Comparison of ENCODE assay signal across 8 cellular contexts in the genomic region with DNA sequence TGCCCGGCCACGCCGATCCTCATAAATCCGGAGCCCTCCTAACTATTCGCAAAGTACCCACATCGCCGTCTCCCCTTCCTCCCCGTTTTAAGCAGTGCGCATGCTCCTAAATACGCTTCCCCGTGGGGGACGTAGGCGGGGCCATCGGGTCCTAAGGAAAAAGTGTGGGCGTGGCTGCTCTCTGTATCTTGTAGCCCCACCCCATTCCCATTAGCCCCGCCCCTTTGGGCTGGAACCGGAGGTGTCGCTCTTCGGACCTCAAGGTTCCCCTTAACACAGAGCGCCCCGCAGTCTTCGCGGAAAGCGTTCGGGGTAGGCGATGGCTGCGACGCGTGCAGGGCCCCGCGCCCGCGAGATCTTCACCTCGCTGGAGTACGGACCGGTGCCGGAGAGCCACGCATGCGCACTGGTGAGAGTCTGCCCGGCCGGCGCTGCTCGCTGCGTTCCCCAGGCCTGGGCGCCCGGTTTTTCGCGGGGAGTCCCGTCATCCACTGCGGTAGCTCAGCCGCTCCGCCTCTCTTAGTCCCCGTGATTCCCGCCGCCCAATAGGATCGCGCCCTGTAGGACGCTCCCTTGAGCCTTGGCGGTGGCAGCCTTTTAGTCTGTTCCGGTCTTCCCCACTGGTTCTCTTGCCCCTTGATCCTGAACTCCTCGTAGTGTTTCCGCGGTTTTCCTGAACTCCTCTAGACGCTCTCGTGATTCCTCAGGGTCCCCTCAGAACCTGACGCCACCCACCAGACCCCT. TPM values are rescaled to one million over a fixed set of nuclear protein-coding genes. Genes with fewer than 3 reads are reported as not detected.
DNase-seq lines count a peak whose midpoint lies in the region; ATAC-seq and TF ChIP-seq lines count a peak whose summit lies in the region.

TSS of gene ALDH16A1 (plus strand) at position 213 of the 744 bp plus-strand sequence. CDS start at position 320, 107 bp downstream.

- H3K27me3 ChIP-seq in dorsolateral prefrontal cortex, result no peaks in the 10 kb centered on the region

- ATAC-seq in GM19438 (IDR thresholded peaks at IDR 0.05; ENCODE audit: low read depth, unreplicated experiment), result peak; percentile 69
- ATAC-seq in HG03575 (IDR thresholded peaks at IDR 0.05; ENCODE audit: extremely low read depth, insufficient number of reproducible peaks, low FRiP score, unreplicated experiment), result peak; percentile 41

- H3K4me3 ChIP-seq in dorsolateral prefrontal cortex (peak within 1 kb of the TSS; percentile 41 to 98 (median 86)), lower leg skin (ENCODE audit: low read depth, poor library complexity, severe bottlenecking) (peak within 1 kb of the TSS; percentile 31)

- H3K36me3 Mint-ChIP-seq in activated CD4-positive, alpha-beta memory T cell treated with anti-CD3 and anti-CD28 coated beads for 36 hours, result peaks cover 31% of the 10 kb centered on the region

- H3K4me3 Mint-ChIP-seq in activated CD4-positive, alpha-beta memory T cell treated with anti-CD3 and anti-CD28 coated beads for 36 hours, result peak within 1 kb of the TSS; percentile 100

- WGBS in lower leg skin, 2 donors, result 1% methylated on average over 46 to 66 of the region's 66 CpGs

- intact Hi-C loops in activated CD4-positive, alpha-beta memory T cell treated with anti-CD3 and anti-CD28 coated beads for 36 hours (cut with micrococcal nuclease), result loop anchor here (1.0 to 5.0 kb wide), 9 partner anchors 10 to 572 kb away; partner anchors contain the start of genes FLT3LG, PRMT1, RPL13A and RPS11
- intact Hi-C loops in dorsolateral prefrontal cortex (cut with DNase I) (loop anchor here (2.0 to 5.0 kb wide), 3 partner anchors 34 to 44 kb away; partner anchors contain the start of genes RPL13A (in 2 of the 2) and RPS11 (in 1 of the 2)), lower leg skin (cut with DNase I; ENCODE audit: low total_unique reads) (no loop called here)

- POLR2A ChIA-PET in activated CD4-positive, alpha-beta memory T cell treated with anti-CD3 and anti-CD28 coated beads for 36 hours (lab: Charles Lee), result interaction anchor here (0.6 to 4.2 kb wide), 7 partner anchors 18 to 441 kb away, joined by 3 to 52 read pairs (median 5); partner anchors contain the start of genes FLT3LG and RPL13A

- no peaks in the 10 kb centered on the region for H3K27me3 Mint-ChIP-seq in activated CD4-positive, alpha-beta memory T cell treated with anti-CD3 and anti-CD28 coated beads for 36 hours

- TF ChIP-seq CTCF in dorsolateral prefrontal cortex (IDR thresholded peaks at IDR 0.05 in 54 of 56, conservative IDR thresholded peaks at IDR 0.05 in 2 of 56; ENCODE audit: low read depth in 1 of 56, partially characterized antibody in 56 of 56), result peak in 28 of 56 donors; percentile 4 to 58 (median 32)
- TF ChIP-seq CTCF in lower leg skin (IDR thresholded peaks at IDR 0.05), result no peak

- no peaks in the 10 kb centered on the region for H3K9me3 Mint-ChIP-seq in activated CD4-positive, alpha-beta memory T cell treated with anti-CD3 and anti-CD28 coated beads for 36 hours

- H3K27ac Mint-ChIP-seq in activated CD4-positive, alpha-beta memory T cell treated with anti-CD3 and anti-CD28 coated beads for 36 hours, result peak within 1 kb of the TSS; percentile 99

- DNase-seq in CD1c-positive myeloid dendritic cell (ENCODE audit: extremely low spot score) (peak; percentile 99), NCI-H82 treated with DMSO at 0.1 percent for 48 hours (lab: John Stamatoyannopoulos, UW; ENCODE audit: unreplicated experiment) (peak; percentile 98), dorsolateral prefrontal cortex (peak; percentile 97 to 100 (median 98)), lower leg skin (ENCODE audit: low spot score in 2 of 2) (peak; percentile 98 to 99)
- DNase-seq in activated CD4-positive, alpha-beta memory T cell treated with anti-CD3 and anti-CD28 coated beads for 36 hours, result peak; percentile 99
- DNase-seq in stimulated activated CD4-positive, alpha-beta T cell treated with anti-CD3 and anti-CD28 coated beads, Interleukin-4, amount 100 ng/mL, for 48 hours (ENCODE audit: low read depth in 2 of 2), result peak; percentile 96 to 97

- H3K4me1 Mint-ChIP-seq in activated CD4-positive, alpha-beta memory T cell treated with anti-CD3 and anti-CD28 coated beads for 36 hours (ENCODE audit: low read depth), result peaks cover 43% of the 10 kb centered on the region

- CTCF ChIA-PET in activated CD4-positive, alpha-beta memory T cell treated with anti-CD3 and anti-CD28 coated beads for 36 hours (lab: Charles Lee), result interaction anchor here (1.3 to 5.1 kb wide), 5 partner anchors 17 to 152 kb away, joined by 3 to 29 read pairs (median 15); partner anchors contain the start of gene FLT3LG

- peak in 1 of 2 donors; percentile 74 for TF ChIP-seq POLR2A in lower leg skin (IDR thresholded peaks at IDR 0.05)

- H3K27ac ChIP-seq in dorsolateral prefrontal cortex, result peak within 1 kb of the TSS; percentile 82 to 100 (median 98)

RNA-seq across cellular contexts. Expression of gene ALDH16A1, which starts in this region (rescaled TPM):
- total RNA-seq in activated CD4-positive, alpha-beta memory T cell treated with anti-CD3 and anti-CD28 coated beads for 36 hours, result 10 to 100 TPM; 43.7 to 44.2 TPM
- total RNA-seq in dorsolateral prefrontal cortex, result 10 to 100 TPM in 43 of 120 experiments, 1 to 10 TPM in 77; 3.7 to 20.5 (median 9.1) TPM
- 10 to 100 TPM; 26.6 to 47.2 (median 42.6) TPM for total RNA-seq in lower leg skin

Comparison
In these comparisons a context has a peak if more than half of its experiments do, and no peak if none do; other contexts are left out.
1. Peak in every context shown above with its lines: DNase-seq, ATAC-seq, H3K4me3 ChIP-seq and H3K27ac ChIP-seq.